ENCODE assay signal across 8 cellular contexts in genomic region chr5:109180668-109181067, GRCh38.
"Had no signal": no experiment of that assay in that cellular context is flagged by ENCODE, and none has a peak within 500 bp of the region (broad histone marks: within the 10 kb centered on the region; RNA-seq: fewer than 3 reads in every experiment).

No MANE protein-coding gene starts in this region.

- H3K36me3 ChIP-seq: HAP-1 had no signal

- H3K4me1 ChIP-seq: HAP-1 had no signal

- H3K4me3 ChIP-seq: GM23248, GM23338, HAP-1 had no signal

- H3K27ac ChIP-seq: GM23248 had no signal

- DNase-seq: GM23248, GOT3, H7, H9, HCEC 1CT, HFFc6 had no signal

- H3K9ac ChIP-seq: GM23248 had no signal

- H3K9me3 ChIP-seq: HAP-1 had no signal
